In genomic region chr19:14530505-14530904, GRCh38 we compare ENCODE assay signal across 9 cellular contexts. TPM values are rescaled to one million over a fixed set of nuclear protein-coding genes. Genes with fewer than 3 reads are reported as not detected.
DNase-seq lines count a peak whose midpoint lies in the region; ATAC-seq and TF ChIP-seq lines count a peak whose summit lies in the region.
"Had no signal": no experiment of that assay in that cellular context is flagged by ENCODE, and none has a peak within 500 bp of the region (broad histone marks: within the 10 kb centered on the region; RNA-seq: fewer than 3 reads in every experiment).

No MANE protein-coding gene starts in this region.

- H3K4me1 Mint-ChIP-seq in activated naive CD4-positive, alpha-beta T cell treated with anti-CD3 and anti-CD28 coated beads, Interleukin-2, amount 50 U/mL, for 24 hours = peaks cover 53% of the 10 kb centered on the region
- peaks cover 19% of the 10 kb centered on the region for H3K4me1 Mint-ChIP-seq in type B pancreatic cell (ENCODE audit: unreplicated experiment)

- H3K4me3 ChIP-seq in left lung = peak overlapping the region; percentile 65 to 87

- no peaks in the 10 kb centered on the region for H3K36me3 Mint-ChIP-seq in activated naive CD4-positive, alpha-beta T cell treated with anti-CD3 and anti-CD28 coated beads, Interleukin-2, amount 50 U/mL, for 24 hours
- peaks cover 0 to 5% of the 10 kb centered on the region in 2 donors for H3K36me3 Mint-ChIP-seq in activated naive CD4-positive, alpha-beta T cell treated with anti-CD3 and anti-CD28 coated beads, Interleukin-2, amount 50 U/mL, for 72 hours
- peaks cover 3% of the 10 kb centered on the region for H3K36me3 Mint-ChIP-seq in type B pancreatic cell

- no peak for TF ChIP-seq CTCF in left lung (IDR thresholded peaks at IDR 0.05)
- no peak for TF ChIP-seq CTCF in type B pancreatic cell (conservative IDR thresholded peaks at IDR 0.05)

- no peak for DNase-seq in activated naive CD4-positive, alpha-beta T cell (lab: John Stamatoyannopoulos, UW)
- DNase-seq in activated naive CD4-positive, alpha-beta T cell treated with anti-CD3 and anti-CD28 coated beads, Interleukin-2, amount 50 U/mL, for 72 hours (ENCODE audit: low spot score in 2 of 2) = no peak
- DNase-seq in left lung (no peak), type B pancreatic cell (ENCODE audit: extremely low spot score, unreplicated experiment) (no peak), epidermal melanocyte (ENCODE audit: insufficient read length, low spot score) (no peak), NCI-H146 (lab: John Stamatoyannopoulos, UW) (no peak)

- H3K4me1 ChIP-seq in left lung = peaks cover 4 to 27% of the 10 kb centered on the region in 2 donors

- no peaks in the 10 kb centered on the region for H3K27me3 ChIP-seq in left lung

- peak overlapping the region in 1 of 2 donors; percentile 94 for H3K27ac ChIP-seq in left lung

- H3K27me3 Mint-ChIP-seq in activated naive CD4-positive, alpha-beta T cell treated with anti-CD3 and anti-CD28 coated beads, Interleukin-2, amount 50 U/mL, for 24 hours = no peaks in the 10 kb centered on the region
- H3K27me3 Mint-ChIP-seq in type B pancreatic cell = no peaks in the 10 kb centered on the region

- no peaks in the 10 kb centered on the region for H3K9me3 ChIP-seq in left lung

- no peaks in the 10 kb centered on the region for H3K36me3 ChIP-seq in left lung

- no peak for ATAC-seq in activated naive CD4-positive, alpha-beta T cell treated with anti-CD3 and anti-CD28 coated beads, Interleukin-2, amount 50 U/mL, for 72 hours
- no peak for ATAC-seq in left lung
- ATAC-seq in HG02981 (IDR thresholded peaks at IDR 0.05; ENCODE audit: unreplicated experiment) = no peak

- H3K27ac Mint-ChIP-seq in activated naive CD4-positive, alpha-beta T cell treated with anti-CD3 and anti-CD28 coated beads, Interleukin-2, amount 50 U/mL, for 24 hours = no peak overlapping the region
- peak overlapping the region; percentile 94 for H3K27ac Mint-ChIP-seq in activated naive CD4-positive, alpha-beta T cell treated with anti-CD3 and anti-CD28 coated beads, Interleukin-2, amount 50 U/mL, for 72 hours
- peak overlapping the region; percentile 10 for H3K27ac Mint-ChIP-seq in type B pancreatic cell

- intact Hi-C loops in left lung (cut with DNase I) = no loop called here

- H3K4me3 Mint-ChIP-seq in activated naive CD4-positive, alpha-beta T cell treated with anti-CD3 and anti-CD28 coated beads, Interleukin-2, amount 50 U/mL, for 24 hours = peak overlapping the region; percentile 28
- peak overlapping the region; percentile 81 for H3K4me3 Mint-ChIP-seq in type B pancreatic cell

- H3K9me3 Mint-ChIP-seq in activated naive CD4-positive, alpha-beta T cell treated with anti-CD3 and anti-CD28 coated beads, Interleukin-2, amount 50 U/mL, for 24 hours = no peaks in the 10 kb centered on the region
- H3K9me3 Mint-ChIP-seq in activated naive CD4-positive, alpha-beta T cell treated with anti-CD3 and anti-CD28 coated beads, Interleukin-2, amount 50 U/mL, for 72 hours = no peaks in the 10 kb centered on the region
- H3K9me3 Mint-ChIP-seq in type B pancreatic cell = no peaks in the 10 kb centered on the region

RNA-seq across cellular contexts. Expression of gene TECR, which starts 1.1 kb away (rescaled TPM):
- 100 to 1,000 TPM; 116 to 118 TPM for total RNA-seq in activated naive CD4-positive, alpha-beta T cell treated with anti-CD3 and anti-CD28 coated beads, Interleukin-2, amount 50 U/mL, for 72 hours
- total RNA-seq in left lung (100 to 1,000 TPM; 119 to 122 TPM), type B pancreatic cell (ENCODE audit: low replicate concordance) (171 and 240 TPM in 2 replicates)

RNA-seq across cellular contexts. Expression of gene DNAJB1, which starts 12.3 kb away (rescaled TPM):
- total RNA-seq in activated naive CD4-positive, alpha-beta T cell treated with anti-CD3 and anti-CD28 coated beads, Interleukin-2, amount 50 U/mL, for 72 hours = 100 to 1,000 TPM in 1 of 2 donors, 10 to 100 TPM in 1; 59.5 to 124 TPM
- total RNA-seq in left lung (100 to 1,000 TPM; 107 to 110 TPM), type B pancreatic cell (ENCODE audit: low replicate concordance) (142 and 277 TPM in 2 replicates)

RNA-seq across cellular contexts. Expression of gene GIPC1, which starts 34.6 kb away (rescaled TPM):
- 10 to 100 TPM; 24.8 to 33.3 TPM for total RNA-seq in activated naive CD4-positive, alpha-beta T cell treated with anti-CD3 and anti-CD28 coated beads, Interleukin-2, amount 50 U/mL, for 72 hours
- total RNA-seq in left lung (100 to 1,000 TPM; 120 to 154 TPM), type B pancreatic cell (ENCODE audit: low replicate concordance) (123 and 308 TPM in 2 replicates)

RNA-seq across cellular contexts. Expression of gene NDUFB7, which starts 41.4 kb away (rescaled TPM):
- total RNA-seq in activated naive CD4-positive, alpha-beta T cell treated with anti-CD3 and anti-CD28 coated beads, Interleukin-2, amount 50 U/mL, for 72 hours = 100 to 1,000 TPM; 111 to 129 TPM
- 100 to 1,000 TPM; 112 to 125 TPM for total RNA-seq in left lung
- 137 and 188 TPM in 2 replicates for total RNA-seq in type B pancreatic cell (ENCODE audit: low replicate concordance)

RNA-seq across cellular contexts. Expression of gene CLEC17A, which starts 52.4 kb away (rescaled TPM):
- total RNA-seq in activated naive CD4-positive, alpha-beta T cell treated with anti-CD3 and anti-CD28 coated beads, Interleukin-2, amount 50 U/mL, for 72 hours = under 1 TPM; 0.16 to 0.43 TPM
- total RNA-seq in left lung = under 1 TPM in 1 of 2 donors, not detected in 1; 0.16 TPM
- total RNA-seq in type B pancreatic cell (ENCODE audit: low replicate concordance) = not detected in 2 replicates
- total RNA-seq: T-helper 2 cell treated with Interferon-gamma antibody and Interleukin-4, amounts not matched to agents 100 ng/mL and 5 ng/mL, for 36 hours had no signal
